Comparison of ENCODE assay signal across 11 cellular contexts in genomic region chr12:68565391-68565903, GRCh38. TPM values are rescaled to one million over a fixed set of nuclear protein-coding genes. Genes with fewer than 3 reads are reported as not detected.
A peak's percentile ranks its signal among the peaks of the same experiment; 100 is the strongest.
DNase-seq lines count a peak whose midpoint lies in the region; ATAC-seq and TF ChIP-seq lines count a peak whose summit lies in the region.
"Had no signal": no experiment of that assay in that cellular context is flagged by ENCODE, and none has a peak within 500 bp of the region (broad histone marks: within the 10 kb centered on the region; RNA-seq: fewer than 3 reads in every experiment).

No MANE protein-coding gene starts in this region.

- no peaks in the 10 kb centered on the region for H3K36me3 Mint-ChIP-seq in activated CD8-positive, alpha-beta T cell treated with anti-CD3 and anti-CD28 coated beads for 36 hours (ENCODE audit: low read depth)
- H3K36me3 Mint-ChIP-seq in nephron progenitor cell (ENCODE audit: low read depth), result peaks cover 7% of the 10 kb centered on the region

- H3K4me3 Mint-ChIP-seq in activated CD8-positive, alpha-beta T cell treated with anti-CD3 and anti-CD28 coated beads for 36 hours, result no peak overlapping the region
- no peak overlapping the region for H3K4me3 Mint-ChIP-seq in nephron progenitor cell

- peak; percentile 74 for ATAC-seq in activated CD8-positive, alpha-beta T cell treated with anti-CD3 and anti-CD28 coated beads for 36 hours
- ATAC-seq in HG02642 (IDR thresholded peaks at IDR 0.05; ENCODE audit: poor library complexity, unreplicated experiment), result no peak
- ATAC-seq: left ventricle myocardium superior had no signal

- H3K27ac ChIP-seq in ACC112 (ENCODE audit: low read depth, low read length) (peak overlapping the region; percentile 70), substantia nigra (ENCODE audit: low read depth, low read length, poor library complexity, severe bottlenecking) (no peak overlapping the region)
- H3K27ac ChIP-seq: HL-60 had no signal

- no peak overlapping the region for H3K27ac Mint-ChIP-seq in activated CD8-positive, alpha-beta T cell treated with anti-CD3 and anti-CD28 coated beads for 36 hours
- H3K27ac Mint-ChIP-seq in nephron progenitor cell, result no peak overlapping the region

- peak overlapping the region; percentile 59 for H2AFZ ChIP-seq in ACC112 (ENCODE audit: low read length, unreplicated experiment)

- TF ChIP-seq CTCF in activated CD8-positive, alpha-beta T cell treated with anti-CD3 and anti-CD28 coated beads for 36 hours (IDR thresholded peaks at IDR 0.05), result no peak
- no peak for TF ChIP-seq CTCF in nephron progenitor cell (IDR thresholded peaks at IDR 0.05)

- H3K79me2 ChIP-seq in ACC112 (ENCODE audit: control insufficient read depth, insufficient read depth, low read length, unreplicated experiment), result no peaks in the 10 kb centered on the region

- DNase-seq in HEK293T (ENCODE audit: extremely low spot score) (peak; percentile 23), hepatic stellate cell (ENCODE audit: low spot score) (peak; percentile 52), NCI-H1436 (lab: John Stamatoyannopoulos, UW) (no peak), nephron progenitor cell (no peak), substantia nigra (lab: John Stamatoyannopoulos, UW) (no peak)
- DNase-seq in activated CD8-positive, alpha-beta T cell treated with anti-CD3 and anti-CD28 coated beads for 36 hours, result no peak
- DNase-seq: amygdala, left ventricle myocardium superior had no signal

- POLR2A ChIA-PET in HEK293T (lab: Yijun Ruan, JAX), result interaction anchor here (1.0 kb wide), 1 partner anchor 45 kb away, joined by 4 read pairs; the partner anchor contains the start of gene RAP1B
- POLR2A ChIA-PET in activated CD8-positive, alpha-beta T cell treated with anti-CD3 and anti-CD28 coated beads for 36 hours (lab: Charles Lee), result interaction anchor here (1.3 kb wide), 1 partner anchor 22 kb away, joined by 3 read pairs; no protein-coding TSS in a partner anchor

- CTCF ChIA-PET in HEK293T (lab: Yijun Ruan, JAX), result no interaction called here
- CTCF ChIA-PET in activated CD8-positive, alpha-beta T cell treated with anti-CD3 and anti-CD28 coated beads for 36 hours (lab: Charles Lee), result interaction anchor here (1.0 to 1.3 kb wide), 2 partner anchors 9 to 34 kb away, joined by 3 read pairs; no protein-coding TSS in a partner anchor

- no peak overlapping the region; the same call in 1 of the 2 replicates for H3K4me3 ChIP-seq in ACC112 (ENCODE audit: low read depth, low read length)

- peaks cover 14% of the 10 kb centered on the region for H3K4me1 ChIP-seq in ACC112 (ENCODE audit: control insufficient read depth, insufficient read depth, low read length, unreplicated experiment)

- intact Hi-C loops in activated CD8-positive, alpha-beta T cell treated with anti-CD3 and anti-CD28 coated beads for 36 hours (cut with micrococcal nuclease), result no loop called here

- peaks cover 23% of the 10 kb centered on the region for H3K4me1 Mint-ChIP-seq in activated CD8-positive, alpha-beta T cell treated with anti-CD3 and anti-CD28 coated beads for 36 hours (ENCODE audit: low read depth)
- H3K4me1 Mint-ChIP-seq in nephron progenitor cell, result peaks cover 1% of the 10 kb centered on the region

- H3K36me3 ChIP-seq in ACC112 (ENCODE audit: insufficient read depth, low read length), result no peaks in the 10 kb centered on the region

- no peaks in the 10 kb centered on the region for H3K27me3 ChIP-seq in ACC112 (ENCODE audit: insufficient read depth, low read length)

- H3K9me3 Mint-ChIP-seq in activated CD8-positive, alpha-beta T cell treated with anti-CD3 and anti-CD28 coated beads for 36 hours, result no peaks in the 10 kb centered on the region
- H3K9me3 Mint-ChIP-seq in nephron progenitor cell, result peaks cover 7% of the 10 kb centered on the region

- no peaks in the 10 kb centered on the region for H3K27me3 Mint-ChIP-seq in activated CD8-positive, alpha-beta T cell treated with anti-CD3 and anti-CD28 coated beads for 36 hours
- no peaks in the 10 kb centered on the region for H3K27me3 Mint-ChIP-seq in nephron progenitor cell (ENCODE audit: low read depth, poor library complexity)

TF ChIP-seq in HEK293T, 16 proteins besides CTCF, POLR2A, EP300 and RAD21:
- TF ChIP-seq CTBP1 (IDR thresholded peaks at IDR 0.05; ENCODE audit: borderline replicate concordance), result peak; percentile 79
- no peak for TF ChIP-seq FOXM1 (IDR thresholded peaks at IDR 0.05; ENCODE audit: borderline replicate concordance)
- TF ChIP-seq PKNOX1 (IDR thresholded peaks at IDR 0.05), result peak; percentile 80

RNA-seq across cellular contexts. Expression of gene RAP1B, which starts 45.3 kb away (rescaled TPM):
- total RNA-seq in activated CD8-positive, alpha-beta T cell treated with anti-CD3 and anti-CD28 coated beads for 36 hours, result 100 to 1,000 TPM; 187 to 192 TPM

Comparison
In these comparisons a context has a peak if more than half of its experiments do, and no peak if none do; other contexts are left out.
1. DNase-seq: peak in HEK293T (single experiment) and hepatic stellate cell (single experiment); none in activated CD8-positive, alpha-beta T cell treated with anti-CD3 and anti-CD28 coated beads for 36 hours (single experiment), NCI-H1436 (single experiment), nephron progenitor cell (single experiment) and substantia nigra (0 of 49).